In the genomic region with DNA sequence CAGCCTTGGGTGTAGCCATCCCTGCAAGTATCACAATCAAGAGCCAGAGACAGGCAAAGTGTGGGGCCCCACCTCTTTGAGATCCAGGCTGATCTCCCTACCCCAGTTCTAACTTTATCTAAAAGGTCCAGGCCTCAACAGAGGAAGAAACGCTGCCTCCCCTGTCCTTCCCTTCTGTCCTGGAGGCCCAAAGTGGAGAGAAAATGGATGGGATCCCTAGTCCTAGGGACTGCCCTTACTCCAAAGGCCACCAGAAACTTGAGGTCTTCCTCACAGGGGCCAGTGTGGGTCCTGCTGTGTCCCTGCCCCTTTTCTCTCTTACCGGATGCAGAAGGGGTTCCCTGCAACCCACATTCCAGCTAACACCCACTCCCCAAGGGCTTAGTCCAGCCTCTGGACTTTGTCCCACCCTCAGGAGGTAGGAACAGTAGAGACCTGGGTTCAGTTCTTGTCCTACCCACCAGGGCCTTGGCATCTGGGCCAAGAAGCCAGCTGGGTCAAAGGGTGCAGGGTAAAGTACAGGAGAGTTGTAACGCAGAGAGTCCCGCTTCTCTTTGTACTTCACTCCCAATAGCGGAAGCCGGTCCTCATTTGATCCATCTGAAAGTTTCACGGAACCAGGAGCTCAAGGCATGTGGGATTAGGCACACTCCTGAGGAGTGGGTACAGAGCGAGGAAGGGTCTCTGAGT, we compare ENCODE assay signal across 8 cellular contexts. TPM values are rescaled to one million over a fixed set of nuclear protein-coding genes. Genes with fewer than 3 reads are reported as not detected.
DNase-seq lines count a peak whose midpoint lies in the region; ATAC-seq and TF ChIP-seq lines count a peak whose summit lies in the region.

No MANE protein-coding gene starts in this region.

- WGBS in trophoblast cell (ENCODE audit: extremely low coverage, insufficient coverage, insufficient read length) = no CpG with 5 or more reads among the region's 8 CpGs

- H3K18ac ChIP-seq in trophoblast cell (ENCODE audit: low read length) = peak overlapping the region; percentile 10

- peak overlapping the region; percentile 100 for H3K27ac ChIP-seq in trophoblast cell (ENCODE audit: low read depth, low read length)

- peak overlapping the region; percentile 93 for H3K4me2 ChIP-seq in trophoblast cell (ENCODE audit: low read length)

- peak overlapping the region; percentile 94 for H2AK5ac ChIP-seq in trophoblast cell (ENCODE audit: low read length)

- no peak overlapping the region for H3K4me3 ChIP-seq in trophoblast cell (ENCODE audit: low read depth, low read length)

- H2BK12ac ChIP-seq in trophoblast cell (ENCODE audit: low read length) = peak overlapping the region; percentile 87

- peak overlapping the region; percentile 98 for H2BK5ac ChIP-seq in trophoblast cell (ENCODE audit: low read depth, low read length, poor library complexity)

- ATAC-seq in HG03442 (IDR thresholded peaks at IDR 0.05; ENCODE audit: unreplicated experiment) = no peak

- H4K8ac ChIP-seq in trophoblast cell (ENCODE audit: low read depth, low read length) = peak overlapping the region; percentile 25

- H4K12ac ChIP-seq in trophoblast cell (ENCODE audit: low read depth, low read length) = peak overlapping the region; percentile 28

- no peak overlapping the region for H3K23ac ChIP-seq in trophoblast cell (ENCODE audit: low read length)

- H4K91ac ChIP-seq in trophoblast cell (ENCODE audit: low read depth, low read length) = peak overlapping the region; percentile 99

- H3K9me3 ChIP-seq in trophoblast cell (ENCODE audit: insufficient read depth, low read depth, low read length) = peaks cover 2% of the 10 kb centered on the region

- peaks cover 16 to 18% of the 10 kb centered on the region in 2 experiments for H3K36me3 ChIP-seq in trophoblast cell (ENCODE audit: control insufficient read depth in 1 of 2, insufficient read depth in 2 of 2, low read length in 2 of 2)

- H3K27me3 ChIP-seq in trophoblast cell (ENCODE audit: insufficient read depth, low read length) = no peaks in the 10 kb centered on the region

- H3K9ac ChIP-seq in trophoblast cell (ENCODE audit: low read length) = peak overlapping the region; percentile 24

- H2AFZ ChIP-seq in trophoblast cell (ENCODE audit: insufficient read depth, low read length, poor library complexity) = no peak overlapping the region

- peak; percentile 36 for DNase-seq in ELR (ENCODE audit: low read depth)
- DNase-seq in erythroblast (lab: John Stamatoyannopoulos, UW) = peak; percentile 78 to 88
- DNase-seq in trophoblast cell = peak; percentile 9 to 47
- DNase-seq in activated CD4-positive, CD25-positive, alpha-beta regulatory T cell (lab: John Stamatoyannopoulos, UW) = no peak
- no peak for DNase-seq in NCI-H1436 (lab: John Stamatoyannopoulos, UW)
- DNase-seq in dedifferentiated amniotic fluid mesenchymal stem cell (ENCODE audit: extremely low spot score) = no peak

- peaks cover 39 to 46% of the 10 kb centered on the region in 2 experiments for H3K4me1 ChIP-seq in trophoblast cell (ENCODE audit: control insufficient read depth in 1 of 2, insufficient read depth in 2 of 2, low read length in 2 of 2)

- H3K4ac ChIP-seq in trophoblast cell (ENCODE audit: low read depth, low read length) = peak overlapping the region; percentile 99

- peak; percentile 71 for TF ChIP-seq POLR2A in erythroblast (IDR thresholded peaks at IDR 0.05; ENCODE audit: low read length)

- peaks cover 58% of the 10 kb centered on the region for H3K79me2 ChIP-seq in trophoblast cell (ENCODE audit: control insufficient read depth, insufficient read depth, low read length, poor library complexity)

- H3K79me1 ChIP-seq in trophoblast cell (ENCODE audit: low read length) = peaks cover 48% of the 10 kb centered on the region

- H2BK120ac ChIP-seq in trophoblast cell (ENCODE audit: insufficient read depth, low read length, poor library complexity) = peak overlapping the region; percentile 96

- peak overlapping the region; percentile 98 for H3K14ac ChIP-seq in trophoblast cell (ENCODE audit: low read length)

TF ChIP-seq in PFSK-1, 5 proteins besides CTCF, POLR2A, EP300 and RAD21:
- peak; percentile 59; the same call in 1 of the 2 replicates for TF ChIP-seq TAF1 (IDR thresholded peaks at IDR 0.05; ENCODE audit: borderline replicate concordance, insufficient read depth, low read length)
- no peak for TF ChIP-seq FOXP2 (optimal IDR thresholded peaks at IDR 0.05; ENCODE audit: borderline replicate concordance, extremely low read depth, extremely low read length, insufficient read depth)
- TF ChIP-seq POLR2AphosphoS5 (IDR thresholded peaks at IDR 0.05; ENCODE audit: low read depth, low read length) = no peak
- TF ChIP-seq SIN3A (IDR thresholded peaks at IDR 0.05; ENCODE audit: borderline replicate concordance, insufficient read depth, low read length) = no peak
- TF ChIP-seq REST (IDR thresholded peaks at IDR 0.05; ENCODE audit: insufficient read depth in 1 of 2, low read depth in 2 of 2, low read length in 2 of 2) = no peak

RNA-seq across cellular contexts. Expression of gene HDGF, which starts 1.9 kb away (rescaled TPM):
- polyA plus RNA-seq in PFSK-1 (2012; ENCODE audit: insufficient read length, low read depth) = 202 TPM
- polyA plus RNA-seq in trophoblast cell (2013) = 216 and 223 TPM in 2 replicates

RNA-seq across cellular contexts. Expression of gene MRPL24, which starts 8.7 kb away (rescaled TPM):
- polyA plus RNA-seq in PFSK-1 (2012; ENCODE audit: insufficient read length, low read depth) = 145 TPM
- polyA plus RNA-seq in trophoblast cell (2013) = 40.5 and 40.7 TPM in 2 replicates

RNA-seq across cellular contexts. Expression of gene PRCC, which starts 17.8 kb away (rescaled TPM):
- 57.3 TPM for polyA plus RNA-seq in PFSK-1 (2012; ENCODE audit: insufficient read length, low read depth)
- 156 and 169 TPM in 2 replicates for polyA plus RNA-seq in trophoblast cell (2013)

RNA-seq across cellular contexts. Expression of gene ISG20L2, which starts 21.0 kb away (rescaled TPM):
- polyA plus RNA-seq in PFSK-1 (2012; ENCODE audit: insufficient read length, low read depth) = 18.2 TPM
- 44.2 and 46.1 TPM in 2 replicates for polyA plus RNA-seq in trophoblast cell (2013)

RNA-seq across cellular contexts. Expression of gene METTL25B, which starts 21.3 kb away (rescaled TPM):
- 24.8 TPM for polyA plus RNA-seq in PFSK-1 (2012; ENCODE audit: insufficient read length, low read depth)
- polyA plus RNA-seq in trophoblast cell (2013) = 15.9 and 18.0 TPM in 2 replicates

Comparison
In these comparisons a context has a peak if more than half of its experiments do, and no peak if none do; other contexts are left out.
1. DNase-seq: peak in ELR (single experiment), erythroblast (2 of 2) and trophoblast cell (2 of 2); none in activated CD4-positive, CD25-positive, alpha-beta regulatory T cell (0 of 4), NCI-H1436 (single experiment) and dedifferentiated amniotic fluid mesenchymal stem cell (single experiment).